1 cellular context compared by ENCODE assay signal in the genomic region with DNA sequence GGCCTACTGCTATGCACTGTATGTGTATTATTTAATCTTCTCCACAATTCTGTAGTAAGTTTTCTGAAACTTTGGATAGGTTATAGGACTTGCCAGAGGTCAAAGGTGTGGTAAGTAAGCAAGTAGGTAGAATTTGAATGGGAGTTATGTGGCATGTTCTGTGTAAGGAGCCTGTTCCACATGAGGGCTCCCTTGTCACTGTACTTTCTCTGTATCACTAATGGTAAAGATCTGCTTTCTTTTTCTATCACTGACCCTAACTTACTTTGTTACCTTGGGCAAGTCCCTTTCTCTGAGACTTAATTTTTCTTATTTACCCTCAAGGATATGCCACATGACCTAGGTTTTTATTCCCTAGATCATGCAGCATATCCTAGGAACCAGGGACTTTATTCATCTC.
TF ChIP-seq lines count a peak whose summit lies in the region.

No MANE protein-coding gene starts in this region.

TF ChIP-seq in SK-N-SH treated with all-trans-retinoic acid at 6 μM for 48 hours, 23 proteins besides CTCF, POLR2A, EP300 and RAD21 (continued from another document):
- TF ChIP-seq, protein P1, sequence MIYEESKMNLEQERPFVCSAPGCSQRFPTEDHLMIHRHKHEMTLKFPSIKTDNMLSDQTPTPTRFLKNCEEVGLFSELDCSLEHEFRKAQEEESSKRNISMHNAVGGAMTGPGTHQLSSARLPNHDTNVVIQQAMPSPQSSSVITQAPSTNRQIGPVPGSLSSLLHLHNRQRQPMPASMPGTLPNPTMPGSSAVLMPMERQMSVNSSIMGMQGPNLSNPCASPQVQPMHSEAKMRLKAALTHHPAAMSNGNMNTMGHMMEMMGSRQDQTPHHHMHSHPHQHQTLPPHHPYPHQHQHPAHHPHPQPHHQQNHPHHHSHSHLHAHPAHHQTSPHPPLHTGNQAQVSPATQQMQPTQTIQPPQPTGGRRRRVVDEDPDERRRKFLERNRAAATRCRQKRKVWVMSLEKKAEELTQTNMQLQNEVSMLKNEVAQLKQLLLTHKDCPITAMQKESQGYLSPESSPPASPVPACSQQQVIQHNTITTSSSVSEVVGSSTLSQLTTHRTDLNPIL (CRISPR knock-in tag; IDR thresholded peaks at IDR 0.05; ENCODE audit: low read depth) = no peak
- no peak for TF ChIP-seq TCF4 (CRISPR knock-in tag; IDR thresholded peaks at IDR 0.05; ENCODE audit: borderline replicate concordance)
